8 cellular contexts compared by ENCODE assay signal in genomic region chr16:89917773-89918452, GRCh38. TPM values are rescaled to one million over a fixed set of nuclear protein-coding genes. Genes with fewer than 3 reads are reported as not detected.
DNase-seq lines count a peak whose midpoint lies in the region; ATAC-seq and TF ChIP-seq lines count a peak whose summit lies in the region.

No MANE protein-coding gene starts in this region.

- H3K4me3 ChIP-seq in AG04450 (ENCODE audit: low read depth, low read length) (peak overlapping the region; percentile 53), endocrine pancreas (ENCODE audit: control insufficient read depth, insufficient read depth, low read length) (peak overlapping the region; percentile 45), mucosa of rectum (ENCODE audit: low read length in 2 of 2) (peak overlapping the region; percentile 47 to 52)

- H3K36me3 ChIP-seq in endocrine pancreas (ENCODE audit: control insufficient read depth, insufficient read depth, low read length) (no peaks in the 10 kb centered on the region), mucosa of rectum (ENCODE audit: control insufficient read depth in 2 of 2, insufficient read depth in 2 of 2, low read length in 2 of 2) (no peaks in the 10 kb centered on the region)

- H3K27ac ChIP-seq in AG04450 (ENCODE audit: low read depth, low read length): peak overlapping the region; percentile 68
- H3K27ac ChIP-seq in mucosa of rectum (ENCODE audit: low read depth in 2 of 2, low read length in 2 of 2): peak overlapping the region in 1 of 2 donors; percentile 61

- TF ChIP-seq CTCF in AG04450 (IDR thresholded peaks at IDR 0.05; ENCODE audit: low read depth, low read length): no peak

- POLR2A ChIA-PET in AG04450 (lab: Yijun Ruan, JAX): interaction anchor here (0.7 kb wide), 2 partner anchors 10 to 45 kb away, joined by 4 to 6 read pairs; partner anchors contain the start of gene TCF25

- DNase-seq in AG04450 (ENCODE audit: low read depth, low spot score) (no peak), NCI-H748 treated with DMSO at 0.1 percent for 48 hours (lab: John Stamatoyannopoulos, UW) (peak; percentile 36)
- peak; percentile 44 to 58 for DNase-seq in activated CD8-positive, alpha-beta memory T cell treated with anti-CD3 and anti-CD28 coated beads for 1 hour (ENCODE audit: extremely low read depth in 1 of 2, low read depth in 1 of 2)
- DNase-seq in stimulated activated CD8-positive, alpha-beta memory T cell treated with anti-CD3 and anti-CD28 coated beads, Interleukin-7, amount 100 ng/mL, for 24 hours (ENCODE audit: low read depth): peak; percentile 59

- H3K4me1 ChIP-seq in endocrine pancreas (ENCODE audit: control insufficient read depth, insufficient read depth, low read length): no peaks in the 10 kb centered on the region
- H3K4me1 ChIP-seq in mucosa of rectum (ENCODE audit: control insufficient read depth in 2 of 2, insufficient read depth in 2 of 2, low read length in 2 of 2): peaks cover 8 to 23% of the 10 kb centered on the region in 2 donors

- CTCF ChIA-PET in AG04450 (lab: Charles Lee): interaction anchor here (1.0 to 1.6 kb wide), 3 partner anchors 8 to 212 kb away, joined by 4 to 10 read pairs (median 4); no protein-coding TSS in a partner anchor

- peak; percentile 76 for ATAC-seq in GM18909 (IDR thresholded peaks at IDR 0.05; ENCODE audit: poor library complexity, unreplicated experiment)
- peak; percentile 81 for ATAC-seq in HG03175 (IDR thresholded peaks at IDR 0.05; ENCODE audit: unreplicated experiment)

- H3K9me3 ChIP-seq in AG04450 (ENCODE audit: control insufficient read depth, insufficient read depth, low read length) (no peaks in the 10 kb centered on the region; the same call in 1 of the 2 replicates), endocrine pancreas (ENCODE audit: control insufficient read depth, low read length) (no peaks in the 10 kb centered on the region), mucosa of rectum (ENCODE audit: control insufficient read depth in 2 of 2, low read length in 2 of 2) (no peaks in the 10 kb centered on the region)

- H3K27me3 ChIP-seq in AG04450 (ENCODE audit: control insufficient read depth, insufficient read depth, low read length): no peaks in the 10 kb centered on the region
- H3K27me3 ChIP-seq in endocrine pancreas (ENCODE audit: control insufficient read depth, insufficient read depth, low read length): no peaks in the 10 kb centered on the region
- peaks cover 8 to 13% of the 10 kb centered on the region in 2 donors for H3K27me3 ChIP-seq in mucosa of rectum (ENCODE audit: control insufficient read depth in 2 of 2, insufficient read depth in 2 of 2, low read length in 2 of 2)

- no peak overlapping the region for H3K9ac ChIP-seq in endocrine pancreas (ENCODE audit: control insufficient read depth, insufficient read depth, low read length)
- no peak overlapping the region for H3K9ac ChIP-seq in mucosa of rectum (ENCODE audit: low read depth in 1 of 2, low read length in 2 of 2)

RNA-seq across cellular contexts. Expression of gene MC1R, which starts 0.7 kb away (rescaled TPM):
- polyA plus RNA-seq in AG04450 (2011; rRNA removed): 3.9 and 4.8 TPM in 2 replicates
- 3.9 and 4.7 TPM in 2 replicates for polyA minus RNA-seq in AG04450 (2011; rRNA and poly(A)+ RNA removed)

RNA-seq across cellular contexts. Expression of gene TUBB3, which starts 5.2 kb away (rescaled TPM):
- polyA plus RNA-seq in AG04450 (2011; rRNA removed): 129 and 173 TPM in 2 replicates
- 148 and 235 TPM in 2 replicates for polyA minus RNA-seq in AG04450 (2011; rRNA and poly(A)+ RNA removed)

RNA-seq across cellular contexts. Expression of gene DEF8, which starts 30.6 kb away (rescaled TPM):
- 77.1 and 96.4 TPM in 2 replicates for polyA plus RNA-seq in AG04450 (2011; rRNA removed)
- polyA minus RNA-seq in AG04450 (2011; rRNA and poly(A)+ RNA removed): 41.0 and 47.8 TPM in 2 replicates

RNA-seq across cellular contexts. Expression of gene TCF25, which starts 44.5 kb away (rescaled TPM):
- polyA plus RNA-seq in AG04450 (2011; rRNA removed): 132 and 156 TPM in 2 replicates
- polyA minus RNA-seq in AG04450 (2011; rRNA and poly(A)+ RNA removed): 89.4 and 124 TPM in 2 replicates
